Comparison of ENCODE assay signal across 18 cellular contexts in the genomic region with DNA sequence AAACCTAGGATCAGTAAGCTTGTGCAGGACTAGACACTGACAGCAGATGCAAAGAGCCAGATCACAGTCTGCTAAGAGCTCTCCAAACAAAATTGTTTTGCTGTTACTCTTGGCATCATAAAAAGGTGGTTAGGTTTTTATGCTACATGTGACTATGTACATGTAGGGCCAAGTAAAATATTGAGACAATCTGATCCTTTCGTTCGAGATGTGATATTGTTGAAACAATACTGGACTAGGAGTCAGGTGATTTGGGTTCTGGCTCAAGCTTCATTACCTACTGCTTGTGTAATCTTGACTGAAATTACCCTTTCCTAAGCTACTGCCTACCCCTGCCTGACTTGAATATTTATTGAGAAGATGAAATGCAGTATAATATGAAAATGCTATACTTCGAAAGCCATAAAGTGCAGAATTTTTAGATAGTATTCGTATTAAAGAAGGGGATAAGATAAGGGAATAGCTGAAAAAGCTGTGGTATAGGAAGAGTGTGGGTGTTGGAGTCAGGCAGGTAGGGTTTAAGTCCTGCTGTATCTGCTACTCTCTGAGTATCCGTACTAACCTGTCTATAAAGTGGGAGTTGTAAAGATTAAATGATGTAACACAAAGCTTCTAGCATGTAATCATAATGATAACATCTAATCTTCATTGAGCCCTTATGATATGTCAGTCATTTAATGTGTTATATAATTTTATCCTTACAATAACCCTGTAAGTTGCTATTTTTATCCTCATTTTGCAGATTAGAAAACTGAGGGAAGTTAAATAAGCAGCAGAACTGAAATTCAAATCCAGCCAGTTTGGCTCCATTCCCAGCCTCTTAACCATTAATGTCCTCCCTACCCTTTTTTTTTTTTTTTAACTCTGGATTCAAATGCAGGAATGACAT. TPM values are rescaled to one million over a fixed set of nuclear protein-coding genes. Genes with fewer than 3 reads are reported as not detected.
DNase-seq lines count a peak whose midpoint lies in the region; ATAC-seq, FAIRE-seq and TF ChIP-seq lines count a peak whose summit lies in the region.
"Had no signal": no experiment of that assay in that cellular context is flagged by ENCODE, and none has a peak within 500 bp of the region (broad histone marks: within the 10 kb centered on the region; RNA-seq: fewer than 3 reads in every experiment).

No MANE protein-coding gene starts in this region.

- ATAC-seq in IMR-90 (ENCODE audit: low read depth) (no peak), GM12878 (no peak), left lobe of liver (peak; percentile 73)
- ATAC-seq: GM23338; natural killer cell treated with Interleukin-12 subunit alpha and Interleukin-12 subunit beta and Interleukin-15 and Interleukin-18, amount 100 ng/mL, for 72 hours had no signal

- H3K27me3 ChIP-seq in IMR-90 (ENCODE audit: control insufficient read depth, insufficient read depth, low read length) (no peaks in the 10 kb centered on the region), GM12878 (replicated peaks in 1 of 2; ENCODE audit: control insufficient read depth in 2 of 2, insufficient read depth in 2 of 2, low read length in 1 of 2) (no peaks in the 10 kb centered on the region)

- BruUV-seq in IMR-90 (replicated peaks; lab: Mats Ljungman, UMichigan) (no TSS peak), GM12878 (replicated peaks; lab: Mats Ljungman, UMichigan) (TSS peak; percentile 41)

- H3K4me2 ChIP-seq in IMR-90 (ENCODE audit: low read depth, low read length), result no peak overlapping the region
- H3K4me2 ChIP-seq in GM12878 (ENCODE audit: control insufficient read depth, insufficient read depth), result no peak overlapping the region
- H3K4me2 ChIP-seq: GM23338 had no signal

- WGBS in IMR-90 (ENCODE audit: extremely low coverage in 2 of 2, insufficient read length in 1 of 2), 2 experiments, result 100% methylated on average over 1 of the region's 5 CpGs; no CpG with 5 or more reads in 1 of the 2 experiments
- WGBS in GM12878 (ENCODE audit: insufficient coverage, insufficient replicate concordance, low lambda C conversion rate, missing lambda C conversion rate), result 97% methylated on average over 5 of the region's 5 CpGs

- CTCF ChIA-PET in IMR-90 (lab: Yijun Ruan, JAX) (no interaction called here), GM12878 (lab: Yijun Ruan, JAX) (interaction anchor here (1.1 to 1.3 kb wide), 2 partner anchors 9 to 10 kb away, joined by 3 to 4 read pairs; no protein-coding TSS in a partner anchor)

- H2BK15ac ChIP-seq in IMR-90 (ENCODE audit: low read depth, low read length), result no peak overlapping the region

- no peak overlapping the region for H3K18ac ChIP-seq in IMR-90 (ENCODE audit: low read depth, low read length)

- TF ChIP-seq POLR2A in IMR-90 (IDR thresholded peaks at IDR 0.05; ENCODE audit: low read depth, low read length), result no peak
- no peak for TF ChIP-seq POLR2A in GM12878 (IDR thresholded peaks at IDR 0.05; ENCODE audit: low read depth, low read length)

- H4K91ac ChIP-seq in IMR-90 (ENCODE audit: insufficient read depth, low read depth, low read length), result no peak overlapping the region

- no peak overlapping the region for H3K4me3 ChIP-seq in AG10803 (ENCODE audit: low read length)
- H3K4me3 ChIP-seq in IMR-90 (ENCODE audit: insufficient read depth, low read depth, low read length), result no peak overlapping the region
- no peak overlapping the region for H3K4me3 ChIP-seq in GM12878
- H3K4me3 ChIP-seq: coronary artery, GM23338 had no signal

- no peak overlapping the region for H2BK120ac ChIP-seq in IMR-90 (ENCODE audit: low read depth, low read length)

- RAD21 ChIA-PET in GM12878 (lab: Charles Lee; ENCODE audit: unreplicated experiment), result no interaction called here

- H4K20me1 ChIP-seq in IMR-90 (ENCODE audit: insufficient read depth, low read length) (no peaks in the 10 kb centered on the region), GM12878 (ENCODE audit: control insufficient read depth, insufficient read depth) (no peaks in the 10 kb centered on the region)

- H3K27ac ChIP-seq in IMR-90 (ENCODE audit: insufficient read depth, low read length) (no peak overlapping the region), GM12878 (ENCODE audit: control insufficient read depth, insufficient read depth) (no peak overlapping the region)

- dilution Hi-C loops in IMR-90 (cut with HindIII; ENCODE audit: low sequenced_read_pairs, unreplicated experiment), result no loop called here

- in situ Hi-C loops in IMR-90 (cut with MboI; ENCODE audit: low sequenced_read_pairs) (no loop called here), GM12878 (cut with MboI) (no loop called here)

- no peak overlapping the region for H2BK20ac ChIP-seq in IMR-90 (ENCODE audit: low read depth, low read length)

- POLR2A ChIA-PET in IMR-90 (lab: Charles Lee; ENCODE audit: unreplicated experiment), result no interaction called here
- POLR2A ChIA-PET in GM12878 (lab: Charles Lee), result no interaction called here

- no peak overlapping the region for H3K4ac ChIP-seq in IMR-90 (ENCODE audit: low read depth, low read length)

- H3K79me2 ChIP-seq in GM12878 (ENCODE audit: control insufficient read depth, insufficient read depth, low read length), result no peaks in the 10 kb centered on the region

- H2AK5ac ChIP-seq in IMR-90 (ENCODE audit: low read depth, low read length), result no peak overlapping the region

- intact Hi-C loops in IMR-90 (cut with micrococcal nuclease), result no loop called here
- intact Hi-C loops in GM12878 (cut with micrococcal nuclease; ENCODE audit: unreplicated experiment), result no loop called here

- H3K9ac ChIP-seq in IMR-90 (ENCODE audit: low read depth, low read length), result no peak overlapping the region
- H3K9ac ChIP-seq in GM12878 (ENCODE audit: control insufficient read depth, insufficient read depth, low read length), result no peak overlapping the region

- FAIRE-seq in GM12878 (lab: Jason Lieb, UNC), result no peak
- FAIRE-seq: TTC549 had no signal

- H2AFZ ChIP-seq in IMR-90 (replicated peaks; ENCODE audit: low read length, poor library complexity), result no peak overlapping the region
- H2AFZ ChIP-seq in GM12878 (ENCODE audit: control insufficient read depth, low read depth, low read length), result no peak overlapping the region
- H2AFZ ChIP-seq: GM23338 had no signal

- H3K14ac ChIP-seq in IMR-90 (replicated peaks; ENCODE audit: low read depth, low read length), result no peak overlapping the region

- H3K9me3 ChIP-seq in IMR-90 (ENCODE audit: control insufficient read depth, insufficient read depth, low read length) (no peaks in the 10 kb centered on the region), GM12878 (replicated peaks; ENCODE audit: control insufficient read depth, insufficient read depth, low read length) (no peaks in the 10 kb centered on the region)

- TF ChIP-seq CTCF in AG10803 (conservative IDR thresholded peaks at IDR 0.05; ENCODE audit: low read length) (no peak), IMR-90 (conservative IDR thresholded peaks at IDR 0.05; ENCODE audit: low read depth, low read length) (no peak), GM12878 (IDR thresholded peaks at IDR 0.05 in 2 of 3, conservative IDR thresholded peaks at IDR 0.05 in 1 of 3; ENCODE audit: control insufficient read depth in 2 of 3, extremely low read depth in 1 of 3, insufficient read depth in 1 of 3, low read depth in 3 of 3, low read length in 3 of 3) (no peak)

- DNase-seq in AG10803 (ENCODE audit: low read depth) (peak; percentile 69), IMR-90 (peak; percentile 35), GM12878 (ENCODE audit: low read depth, low spot score) (no peak), left lobe of liver (ENCODE audit: low spot score) (no peak), globus pallidus (ENCODE audit: low spot score) (no peak), medulla oblongata (ENCODE audit: extremely low spot score) (no peak)
- no peak for DNase-seq in stimulated activated naive CD4-positive, alpha-beta T cell treated with Interleukin-2 at 50 U/mL for 16 hours (lab: John Stamatoyannopoulos, UW)
- DNase-seq in activated naive CD4-positive, alpha-beta T cell treated with anti-CD3 and anti-CD28 coated beads, Interleukin-2, amount 50 U/mL, for 16 hours, result no peak
- DNase-seq: activated CD4-positive, alpha-beta T cell treated with anti-CD3 and anti-CD28 coated beads, Interleukin-2, amount 50 U/mL, for 48 hours; activated T-cell treated with anti-CD3 and anti-CD28 coated beads, Interleukin-2, amount 50 U/mL, for 48 hours; DMS153; MM.1S; stimulated activated CD4-positive, alpha-beta T cell treated with anti-CD3 and anti-CD28 coated beads, Interleukin-4, amount 100 ng/mL, for 1 hour; trophoblast cell had no signal

- H3K9me1 ChIP-seq in IMR-90 (ENCODE audit: insufficient read depth, low read length), result peaks cover 2% of the 10 kb centered on the region; the same call in 1 of the 2 replicates

- no peak overlapping the region for H4K8ac ChIP-seq in IMR-90 (ENCODE audit: low read depth in 2 of 2, low read length in 2 of 2)

- H3K23ac ChIP-seq in IMR-90 (ENCODE audit: low read depth, low read length), result no peak overlapping the region

- H3K4me1 ChIP-seq in IMR-90 (ENCODE audit: control insufficient read depth, insufficient read depth, low read length), result peaks cover 2% of the 10 kb centered on the region; the same call in 1 of the 2 replicates
- no peaks in the 10 kb centered on the region for H3K4me1 ChIP-seq in GM12878 (ENCODE audit: control insufficient read depth, insufficient read depth, low read length)

- H2AK9ac ChIP-seq in IMR-90 (replicated peaks; ENCODE audit: low read depth, low read length, poor library complexity), result no peak overlapping the region

- no peak for TF ChIP-seq RAD21 in IMR-90 (IDR thresholded peaks at IDR 0.05; ENCODE audit: low read length)
- TF ChIP-seq RAD21 in GM12878 (IDR thresholded peaks at IDR 0.05; ENCODE audit: insufficient read depth, low read depth, low read length), result no peak

- H3K79me1 ChIP-seq in IMR-90 (ENCODE audit: low read depth in 1 of 2, low read length in 2 of 2), result no peaks in the 10 kb centered on the region

- TF ChIP-seq EP300 in GM12878 (IDR thresholded peaks at IDR 0.05; ENCODE audit: borderline replicate concordance in 1 of 2, control insufficient read depth in 1 of 2, low read depth in 2 of 2, low read length in 2 of 2), result no peak

- no peak overlapping the region for H2BK5ac ChIP-seq in IMR-90 (ENCODE audit: low read depth, low read length, poor library complexity, severe bottlenecking)

- no peak overlapping the region for H3K56ac ChIP-seq in IMR-90 (ENCODE audit: extremely low read depth, insufficient read depth, low read length)

- H4K5ac ChIP-seq in IMR-90 (ENCODE audit: low read depth, low read length), result no peak overlapping the region

- peaks cover 39% of the 10 kb centered on the region for H3K36me3 ChIP-seq in IMR-90 (ENCODE audit: control insufficient read depth, insufficient read depth, low read length)
- peaks cover 11 to 21% of the 10 kb centered on the region in 2 experiments for H3K36me3 ChIP-seq in GM12878 (ENCODE audit: control insufficient read depth in 2 of 2, insufficient read depth in 2 of 2, low read length in 1 of 2)

- SMC1A ChIA-PET in GM12878 (lab: Charles Lee; ENCODE audit: uncharacterized antibody, unreplicated experiment), result interaction anchor here (1.2 to 1.4 kb wide), 3 partner anchors 20 to 245 kb away, joined by 3 read pairs; partner anchors contain the start of gene DIP2B

RNA-seq across cellular contexts. Expression of gene ATF1, which starts 38.6 kb away (rescaled TPM):
- 20.6 and 21.9 TPM in 2 replicates for total RNA-seq in IMR-90 (2012; rRNA removed)
- polyA plus RNA-seq in IMR-90 (2012; rRNA removed), result 24.0 and 32.4 TPM in 2 replicates
- 5.2 and 5.4 TPM in 2 replicates for polyA plus RNA-seq in IMR-90 (2012; cell fraction: cytosol; rRNA removed)
- 1.9 and 8.5 TPM in 2 replicates for polyA plus RNA-seq in IMR-90 (2012; cell fraction: nucleus; rRNA removed; ENCODE audit: low replicate concordance)
- 12.4 and 13.4 TPM in 2 replicates for total RNA-seq in GM12878 (2013; cell fraction: nucleolus; rRNA removed)
- 25.3 and 35.4 TPM in 2 replicates for total RNA-seq in GM12878 (2014; rRNA removed)
- total RNA-seq in GM12878 (2014; rRNA removed; fragmentation: Illumina TruSeq; extraction: Trizol), result 27.5 and 28.8 TPM in 2 replicates
- total RNA-seq in GM12878 (2021), result 28.9 and 29.3 TPM in 2 replicates
- polyA plus RNA-seq in GM12878 (2011; ENCODE audit: low read depth), result 9.0 TPM
- 70.9 and 92.0 TPM in 2 replicates for polyA plus RNA-seq in GM12878 (2011; rRNA removed)
- polyA plus RNA-seq in GM12878 (2011; cell fraction: cytosol; rRNA removed), result 43.1 and 82.0 TPM in 2 replicates
- polyA plus RNA-seq in GM12878 (2011; cell fraction: nucleus; rRNA removed), result 30.7 and 32.4 TPM in 2 replicates
- 19.7 and 24.4 TPM in 2 replicates for polyA plus RNA-seq in GM12878 (2012)
- polyA plus RNA-seq in GM12878 (2014; fragmentation: Illumina TruSeq; extraction: Trizol), result 35.9 and 40.1 TPM in 2 replicates
- 10 to 100 TPM; 15.4 to 17.0 TPM for polyA plus RNA-seq in GM12878 (2014; fragmentation: Nextera tagmentation; extraction: Ambion mirVana)
- polyA plus RNA-seq in GM12878 (2014; rRNA removed), result 44.3 and 44.4 TPM in 2 replicates
- 10 to 100 TPM; 33.2 to 34.0 TPM for polyA plus RNA-seq in GM12878 (2016; fragmentation: Nextera tagmentation; extraction: Ambion mirVana)
- polyA minus RNA-seq in GM12878 (2011; rRNA and poly(A)+ RNA removed), result 65.2 and 84.6 TPM in 2 replicates
- 22.8 and 31.5 TPM in 2 replicates for polyA minus RNA-seq in GM12878 (2011; cell fraction: cytosol; rRNA and poly(A)+ RNA removed)
- polyA minus RNA-seq in GM12878 (2011; cell fraction: nucleus; rRNA and poly(A)+ RNA removed), result 11.5 and 16.6 TPM in 2 replicates
- 13.6 TPM for total RNA-seq in left lobe of liver

Comparison
In these comparisons a context has a peak if more than half of its experiments do, and no peak if none do; other contexts are left out.
1. DNase-seq: peak in AG10803 (single experiment) and IMR-90 (single experiment); none in GM12878 (single experiment), left lobe of liver (single experiment), globus pallidus (single experiment), stimulated activated naive CD4-positive, alpha-beta T cell treated with Interleukin-2 at 50 U/mL for 16 hours (single experiment), medulla oblongata (single experiment) and activated naive CD4-positive, alpha-beta T cell treated with anti-CD3 and anti-CD28 coated beads, Interleukin-2, amount 50 U/mL, for 16 hours (single experiment).